ENCODE assay signal across 8 cellular contexts in the genomic region with DNA sequence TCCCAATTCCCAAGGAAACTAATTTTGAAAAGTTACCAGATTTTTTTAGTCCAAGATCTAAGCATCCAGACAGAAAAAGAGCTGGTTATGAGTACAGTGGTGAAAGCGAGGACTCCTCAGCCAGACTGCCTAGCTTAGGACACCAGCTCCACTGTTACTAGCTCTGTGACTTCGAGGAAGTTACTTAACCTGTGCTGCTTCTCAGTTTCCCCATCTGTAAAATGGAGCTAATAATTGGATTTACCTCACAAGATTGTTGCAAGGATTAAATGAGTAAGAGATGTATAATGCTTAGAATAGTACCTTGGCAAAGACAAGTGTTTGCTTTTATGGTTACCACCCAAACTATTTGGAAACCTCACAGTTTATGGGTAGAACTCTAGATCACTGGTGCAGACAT. TPM values are rescaled to one million over a fixed set of nuclear protein-coding genes. Genes with fewer than 3 reads are reported as not detected.
A peak's percentile ranks its signal among the peaks of the same experiment; 100 is the strongest.
DNase-seq lines count a peak whose midpoint lies in the region; ATAC-seq, FAIRE-seq and TF ChIP-seq lines count a peak whose summit lies in the region.

No MANE protein-coding gene starts in this region.

- H3K27me3 ChIP-seq in OCI-LY3 (ENCODE audit: low read depth, low read length), result no peaks in the 10 kb centered on the region
- H3K27me3 ChIP-seq in pancreas, result no peaks in the 10 kb centered on the region

- FAIRE-seq in pancreas (lab: Jason Lieb, UNC), result no peak

- H3K4me2 ChIP-seq in OCI-LY3 (ENCODE audit: low read length), result peak overlapping the region; percentile 86

- ATAC-seq in pancreas (no peak), GM21360 (IDR thresholded peaks at IDR 0.05; ENCODE audit: unreplicated experiment) (no peak), GM18502 (IDR thresholded peaks at IDR 0.05; ENCODE audit: poor library complexity, unreplicated experiment) (no peak)

- no peaks in the 10 kb centered on the region for H3K9me3 ChIP-seq in OCI-LY3 (ENCODE audit: insufficient read depth, low read length)
- H3K9me3 ChIP-seq in pancreas, result no peaks in the 10 kb centered on the region

- H3K27ac ChIP-seq in OCI-LY3 (ENCODE audit: low read length) (no peak overlapping the region), pancreas (peak overlapping the region in 2 of 4 donors; percentile 94 to 97)

- H3K4me3 Mint-ChIP-seq in Calu3 (ENCODE audit: low read depth, unreplicated experiment), result peak overlapping the region; percentile 92

- no peak overlapping the region for H3K27ac Mint-ChIP-seq in Calu3 (ENCODE audit: unreplicated experiment)

- H3K27me3 Mint-ChIP-seq in Calu3 (ENCODE audit: unreplicated experiment), result no peaks in the 10 kb centered on the region

- DNase-seq in Calu3 (no peak), epithelial cell of esophagus (ENCODE audit: low read depth) (no peak), pancreas (no peak), NCI-H2196 (lab: John Stamatoyannopoulos, UW; ENCODE audit: unreplicated experiment) (no peak), DMS114 treated with DMSO at 0.1 percent for 48 hours (lab: John Stamatoyannopoulos, UW; ENCODE audit: unreplicated experiment) (no peak)

- TF ChIP-seq CTCF in Calu3 (IDR thresholded peaks at IDR 0.05; ENCODE audit: unreplicated experiment) (no peak), OCI-LY3 (IDR thresholded peaks at IDR 0.05; ENCODE audit: low read depth, low read length) (no peak), epithelial cell of esophagus (IDR thresholded peaks at IDR 0.05; ENCODE audit: insufficient read depth, low read depth, low read length, missing control alignments) (no peak), pancreas (IDR thresholded peaks at IDR 0.05) (no peak)

- CTCF ChIA-PET in Calu3 (lab: Charles Lee), result interaction anchor here (1.0 to 2.2 kb wide), 2 partner anchors 10 to 90 kb away, joined by 3 to 21 read pairs; no protein-coding TSS in a partner anchor

- peaks cover 3% of the 10 kb centered on the region; the same call in 1 of the 2 replicates for H4K20me1 ChIP-seq in OCI-LY3 (ENCODE audit: insufficient read depth, low read length)

- H3K79me2 ChIP-seq in OCI-LY3 (ENCODE audit: low read length), result peaks cover 39% of the 10 kb centered on the region

- intact Hi-C loops in Calu3 (cut with micrococcal nuclease; ENCODE audit: unreplicated experiment) (loop anchor here (1.0 kb wide), 1 partner anchor 90 kb away; no protein-coding TSS in a partner anchor), pancreas (cut with DNase I) (no loop called here)

- H3K4me1 ChIP-seq in OCI-LY3 (ENCODE audit: low read length), result peaks cover 29% of the 10 kb centered on the region
- peaks cover 3 to 24% (median 18%) of the 10 kb centered on the region in 3 donors for H3K4me1 ChIP-seq in pancreas

- H3K4me3 ChIP-seq in OCI-LY3 (ENCODE audit: low read length) (peak overlapping the region; percentile 93), epithelial cell of esophagus (ENCODE audit: low read length) (peak overlapping the region; percentile 70), pancreas (peak overlapping the region in 3 of 4 donors; percentile 70 to 77 (median 71))

- H3K36me3 ChIP-seq in OCI-LY3 (replicated peaks; ENCODE audit: low read depth, low read length), result peaks cover 5% of the 10 kb centered on the region
- H3K36me3 ChIP-seq in pancreas, result no peaks in the 10 kb centered on the region

- H3K9ac ChIP-seq in OCI-LY3 (ENCODE audit: low read length), result peak overlapping the region; percentile 77

- WGBS in pancreas, 2 donors, result 54 to 57% methylated on average over 2 of the region's 2 CpGs

- peaks cover 69% of the 10 kb centered on the region for H3K4me1 Mint-ChIP-seq in Calu3 (ENCODE audit: low read depth, unreplicated experiment)

- no peak overlapping the region for H2AFZ ChIP-seq in OCI-LY3 (ENCODE audit: low read depth, low read length)

- no peaks in the 10 kb centered on the region for H3K9me3 Mint-ChIP-seq in Calu3 (ENCODE audit: low read depth, unreplicated experiment)

- H3K36me3 Mint-ChIP-seq in Calu3 (ENCODE audit: insufficient read depth, unreplicated experiment), result peaks cover 32% of the 10 kb centered on the region

- TSS peak; percentile 41 for BruUV-seq in Calu3 (replicated peaks; lab: Mats Ljungman, UMichigan)

RNA-seq across cellular contexts. Expression of a gene that starts 1.1 kb away (rescaled TPM):
- total RNA-seq in Calu3 (2022), result 45.2 and 61.9 TPM in 2 replicates
- total RNA-seq in pancreas, result 10 to 100 TPM; 18.3 to 28.3 (median 22.6) TPM
- polyA plus RNA-seq in pancreas, result 10 to 100 TPM in 1 of 2 donors, 1 to 10 TPM in 1; 4.4 to 10.1 TPM

RNA-seq across cellular contexts. Expression of a gene that starts 24.1 kb away (rescaled TPM):
- total RNA-seq in Calu3 (2022) (not detected in 2 replicates), pancreas (10 to 100 TPM in 1 of 6 donors, 1 to 10 TPM in 1, under 1 TPM in 1, not detected in 3; 0.09 to 15.4 (median 3.4) TPM)
- under 1 TPM in 1 of 2 donors, not detected in 1; 0.07 TPM for polyA plus RNA-seq in pancreas

RNA-seq across cellular contexts. Expression of a gene that starts 41.1 kb away (rescaled TPM):
- total RNA-seq in Calu3 (2022), result 21.1 and 21.2 TPM in 2 replicates
- 10 to 100 TPM in 1 of 6 donors, 1 to 10 TPM in 5; 3.9 to 11.6 (median 5.2) TPM for total RNA-seq in pancreas
- 1 to 10 TPM in 1 of 2 donors, under 1 TPM in 1; 0.72 to 1.6 TPM for polyA plus RNA-seq in pancreas
